In the genomic region with DNA sequence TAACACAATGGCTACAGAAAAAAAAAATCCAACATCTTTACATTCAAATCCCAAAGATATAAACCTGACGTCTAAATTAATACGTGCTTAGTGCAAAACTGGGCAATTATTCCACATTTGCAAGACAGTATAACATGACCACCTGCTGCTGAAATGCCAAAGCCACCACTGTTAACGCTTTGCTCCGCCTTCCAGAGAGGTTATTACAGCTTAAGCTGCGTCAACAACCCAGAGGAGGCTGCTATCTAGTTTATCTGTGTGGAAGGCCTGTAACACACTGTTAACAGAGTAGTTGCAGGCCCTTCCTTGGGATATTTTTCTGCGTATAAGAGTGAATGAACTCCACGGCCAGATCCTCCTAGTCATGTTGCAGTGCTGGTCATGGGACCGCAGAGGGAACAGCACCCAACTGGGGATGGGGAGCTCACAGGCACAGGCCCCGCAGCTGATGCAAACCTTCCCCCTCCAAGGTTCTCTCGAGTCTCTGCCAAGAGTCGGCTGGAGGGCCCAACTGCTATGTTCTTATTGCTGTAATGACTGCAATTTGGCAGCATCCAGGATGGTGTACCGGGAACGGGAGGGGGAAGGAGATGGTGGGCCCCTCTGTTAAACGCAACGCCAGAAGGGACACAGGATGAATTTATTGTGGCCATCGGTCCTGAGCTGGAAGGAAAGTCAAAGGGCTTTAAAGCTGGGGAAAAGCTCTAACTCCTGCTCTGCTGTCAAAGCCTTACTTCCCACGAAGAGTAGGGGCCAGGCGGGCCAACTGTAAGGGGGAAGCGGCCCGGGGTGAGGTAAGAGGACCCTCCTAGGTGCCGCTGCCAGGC, we compare ENCODE assay signal across 8 cellular contexts. TPM values are rescaled to one million over a fixed set of nuclear protein-coding genes. Genes with fewer than 3 reads are reported as not detected.
DNase-seq lines count a peak whose midpoint lies in the region; ATAC-seq and TF ChIP-seq lines count a peak whose summit lies in the region.

No MANE protein-coding gene starts in this region.

- H3K36me3 ChIP-seq in effector memory CD4-positive, alpha-beta T cell (ENCODE audit: control insufficient read depth, insufficient read depth, low read length): no peaks in the 10 kb centered on the region
- H3K36me3 ChIP-seq in mesenchymal stem cell (ENCODE audit: control insufficient read depth in 1 of 2, insufficient read depth in 2 of 2, low read depth in 1 of 2, low read length in 2 of 2) (no peaks in the 10 kb centered on the region), stomach (no peaks in the 10 kb centered on the region)

- peak overlapping the region in 1 of 2 experiments; percentile 14 for H3K23ac ChIP-seq in mesenchymal stem cell (ENCODE audit: low read length in 2 of 2)

- no peaks in the 10 kb centered on the region for H3K27me3 ChIP-seq in effector memory CD4-positive, alpha-beta T cell (replicated peaks; ENCODE audit: control insufficient read depth, insufficient read depth, low read length, poor library complexity, severe bottlenecking)
- H3K27me3 ChIP-seq in mesenchymal stem cell (ENCODE audit: control insufficient read depth in 1 of 2, insufficient read depth in 1 of 2, low read length in 2 of 2) (no peaks in the 10 kb centered on the region), stomach (no peaks in the 10 kb centered on the region)

- peak overlapping the region in 1 of 2 experiments; percentile 53 for H3K14ac ChIP-seq in mesenchymal stem cell (ENCODE audit: low read length in 2 of 2)

- no peak for TF ChIP-seq EP300 in stomach (IDR thresholded peaks at IDR 0.05)

- H2BK15ac ChIP-seq in mesenchymal stem cell (ENCODE audit: low read depth, poor library complexity, severe bottlenecking): peak overlapping the region; percentile 62

- peaks cover 29% of the 10 kb centered on the region for H3K4me1 ChIP-seq in effector memory CD4-positive, alpha-beta T cell (ENCODE audit: control insufficient read depth, insufficient read depth, low read length, poor library complexity, severe bottlenecking)
- H3K4me1 ChIP-seq in mesenchymal stem cell (ENCODE audit: control insufficient read depth, insufficient read depth, low read depth, low read length): peaks cover 8% of the 10 kb centered on the region
- H3K4me1 ChIP-seq in stomach: peaks cover 16 to 55% (median 28%) of the 10 kb centered on the region in 4 donors

- TF ChIP-seq CTCF in AG04449 (IDR thresholded peaks at IDR 0.05; ENCODE audit: insufficient read depth, low read length, missing control alignments): no peak
- peak in 1 of 7 experiments; percentile 12 for TF ChIP-seq CTCF in stomach (IDR thresholded peaks at IDR 0.05)

- WGBS in mesenchymal stem cell: 19% methylated on average over 20 of the region's 21 CpGs
- WGBS in stomach, 5 donors: 6 to 12% (median 10%) methylated on average over 21 of the region's 21 CpGs

- H3K4me2 ChIP-seq in mesenchymal stem cell (ENCODE audit: low read length, poor library complexity, severe bottlenecking): peak overlapping the region; percentile 51

- H4K8ac ChIP-seq in mesenchymal stem cell (ENCODE audit: low read length): peak overlapping the region; percentile 90

- POLR2A ChIA-PET in AG04449 (lab: Yijun Ruan, JAX): interaction anchor here (0.8 to 2.4 kb wide), 7 partner anchors 9 to 489 kb away, joined by 3 to 39 read pairs (median 5); a partner anchor contains a TSS

- no peak for DNase-seq in AG04449 (ENCODE audit: low read depth, low spot score)
- peak; percentile 17 for DNase-seq in NCI-H226
- DNase-seq in activated CD4-positive, alpha-beta T cell treated with anti-CD3 and anti-CD28 coated beads, Interleukin-2, amount 50 U/mL, for 4 hours: peak; percentile 6 to 17
- DNase-seq in effector memory CD4-positive, alpha-beta T cell: peak in 1 of 3 donors; percentile 5
- DNase-seq in mesenchymal stem cell: peak; percentile 75
- DNase-seq in stomach: peak; percentile 41

- ATAC-seq in GM18861 (IDR thresholded peaks at IDR 0.05; ENCODE audit: unreplicated experiment): peak; percentile 29
- peak; percentile 31 for ATAC-seq in HG03135 (IDR thresholded peaks at IDR 0.05; ENCODE audit: unreplicated experiment)

- peak overlapping the region; percentile 91 for H2BK120ac ChIP-seq in mesenchymal stem cell (ENCODE audit: low read depth, low read length)

- H3K4ac ChIP-seq in mesenchymal stem cell (ENCODE audit: low read depth in 1 of 2, low read length in 2 of 2): peak overlapping the region; percentile 20 to 92

- peak overlapping the region; percentile 80 for H4K91ac ChIP-seq in mesenchymal stem cell (ENCODE audit: low read length)

- no peak overlapping the region for H2AK5ac ChIP-seq in mesenchymal stem cell (ENCODE audit: low read length, severe bottlenecking)

- H3K4me3 ChIP-seq in AG04449 (ENCODE audit: low read depth, low read length) (peak overlapping the region; percentile 72), mesenchymal stem cell (ENCODE audit: insufficient read depth in 1 of 2, low read depth in 1 of 2, low read length in 2 of 2) (peak overlapping the region; percentile 95 to 97), stomach (peak overlapping the region; percentile 81 to 97 (median 88))
- peak overlapping the region; percentile 90 for H3K4me3 ChIP-seq in effector memory CD4-positive, alpha-beta T cell (ENCODE audit: insufficient read depth, low read depth, low read length, poor library complexity, severe bottlenecking)

- H3K18ac ChIP-seq in mesenchymal stem cell (ENCODE audit: low read depth in 1 of 2, low read length in 2 of 2): peak overlapping the region; percentile 94 to 95

- no peak overlapping the region for H2BK5ac ChIP-seq in mesenchymal stem cell (ENCODE audit: low read depth, low read length, poor library complexity, severe bottlenecking)

- intact Hi-C loops in stomach (cut with DNase I; ENCODE audit: low total_unique reads): loop anchor here (10.0 kb wide), 1 partner anchor 185 kb away; no protein-coding TSS in a partner anchor

- H3K9ac ChIP-seq in mesenchymal stem cell (ENCODE audit: low read length): peak overlapping the region; percentile 90

- H2BK12ac ChIP-seq in mesenchymal stem cell (ENCODE audit: low read length in 2 of 2): peak overlapping the region in 1 of 2 experiments; percentile 43

- no peak for TF ChIP-seq POLR2A in stomach (IDR thresholded peaks at IDR 0.05)

- H3K27ac ChIP-seq in effector memory CD4-positive, alpha-beta T cell (ENCODE audit: insufficient read depth, low read length, poor library complexity, severe bottlenecking): peak overlapping the region; percentile 86
- H3K27ac ChIP-seq in mesenchymal stem cell (ENCODE audit: low read length, poor library complexity, severe bottlenecking) (peak overlapping the region; percentile 84), stomach (peak overlapping the region; percentile 92 to 98 (median 96))

- H3K79me1 ChIP-seq in mesenchymal stem cell (replicated peaks; ENCODE audit: low read length, poor library complexity, severe bottlenecking): peaks cover 2% of the 10 kb centered on the region

- peak overlapping the region; percentile 30 for H2AFZ ChIP-seq in mesenchymal stem cell (ENCODE audit: low read depth, low read length)

- CTCF ChIA-PET in AG04449 (lab: Yijun Ruan, JAX): interaction anchor here (0.7 to 15.5 kb wide), 26 partner anchors 8 to 1401 kb away, joined by 3 to 241 read pairs (median 4); a partner anchor contains a TSS

- no peaks in the 10 kb centered on the region for H3K9me3 ChIP-seq in effector memory CD4-positive, alpha-beta T cell (ENCODE audit: control insufficient read depth, low read length)
- H3K9me3 ChIP-seq in mesenchymal stem cell (ENCODE audit: control insufficient read depth, low read length) (no peaks in the 10 kb centered on the region), stomach (no peaks in the 10 kb centered on the region)

RNA-seq across cellular contexts. Expression of a gene that starts 1.0 kb away (rescaled TPM):
- polyA plus RNA-seq in mesenchymal stem cell (2013, experiment 1 of 2): 22.8 TPM
- polyA plus RNA-seq in mesenchymal stem cell (2013, experiment 2 of 2): 21.7 TPM
- total RNA-seq in stomach: 100 to 1,000 TPM in 1 of 5 donors, 10 to 100 TPM in 3, 1 to 10 TPM in 1; 1.2 to 131 (median 27.5) TPM
- 10 to 100 TPM; 13.7 to 26.0 (median 17.6) TPM for polyA plus RNA-seq in stomach

RNA-seq across cellular contexts. Expression of a gene that starts 40.4 kb away (rescaled TPM):
- 0.29 TPM for polyA plus RNA-seq in mesenchymal stem cell (2013, experiment 1 of 2)
- 0.25 TPM for polyA plus RNA-seq in mesenchymal stem cell (2013, experiment 2 of 2)
- total RNA-seq in stomach: 1 to 10 TPM in 3 of 5 donors, not detected in 2; 1.0 to 1.7 (median 1.3) TPM
- polyA plus RNA-seq in stomach: 1 to 10 TPM in 2 of 3 donors, under 1 TPM in 1; 0.83 to 3.8 (median 1.1) TPM
